In genomic region chr7:5758286-5758685, GRCh38 we compare ENCODE assay signal across 23 cellular contexts. TPM values are rescaled to one million over a fixed set of nuclear protein-coding genes. Genes with fewer than 3 reads are reported as not detected.
A peak's percentile ranks its signal among the peaks of the same experiment; 100 is the strongest.
DNase-seq lines count a peak whose midpoint lies in the region; ATAC-seq, FAIRE-seq and TF ChIP-seq lines count a peak whose summit lies in the region.
"Had no signal": no experiment of that assay in that cellular context is flagged by ENCODE, and none has a peak within 500 bp of the region (broad histone marks: within the 10 kb centered on the region; RNA-seq: fewer than 3 reads in every experiment).

No MANE protein-coding gene starts in this region.

- ATAC-seq in HepG2: no peak
- ATAC-seq in stimulated activated naive B cell treated with anti-CD40 and anti-IgM and Interleukin-4, amounts not matched to agents 10 μg/mL and 1 μg/mL and 100 μg/mL, for 72 hours (replicated peaks): no peak
- ATAC-seq: GM12878, GM23338, SK-N-SH treated with all-trans-retinoic acid at 6 μM for 48 hours had no signal

- H3K27me3 ChIP-seq in HepG2 (ENCODE audit: control insufficient read depth in 1 of 2, insufficient read depth in 2 of 2, low read length in 2 of 2) (no peaks in the 10 kb centered on the region), HAP-1 (ENCODE audit: low read depth) (no peaks in the 10 kb centered on the region)
- H3K27me3 ChIP-seq: BLaER1 had no signal

- CTCF ChIA-PET in HepG2 (lab: Yijun Ruan, JAX; ENCODE audit: low intra/inter-chr PET ratio, low total read pairs): no interaction called here

- TF ChIP-seq CTCF in NB4 (IDR thresholded peaks at IDR 0.05; ENCODE audit: low read depth, low read length): no peak
- no peak for TF ChIP-seq CTCF in HepG2 (CRISPR knock-in tag; IDR thresholded peaks at IDR 0.05)

- peaks cover 16% of the 10 kb centered on the region for H3K79me2 ChIP-seq in HepG2 (ENCODE audit: insufficient read depth, low read length)

- H3K27ac ChIP-seq in SK-N-MC: peak overlapping the region; percentile 96
- H3K27ac ChIP-seq in HepG2 (ENCODE audit: extremely low read length, insufficient read depth, low read length): no peak overlapping the region
- H3K27ac ChIP-seq: BLaER1 had no signal

- H3K9me3 Mint-ChIP-seq in stimulated activated naive B cell treated with anti-CD40 and anti-IgM and Interleukin-4, amounts not matched to agents 10 μg/mL and 1 μg/mL and 100 μg/mL, for 72 hours: no peaks in the 10 kb centered on the region
- H3K9me3 Mint-ChIP-seq: CD4-positive, alpha-beta memory T cell; GM23338 had no signal

- BruUV-seq in HepG2 (replicated peaks; lab: Mats Ljungman, UMichigan): TSS peak; percentile 27

- no peak overlapping the region for H2AFZ ChIP-seq in HepG2 (ENCODE audit: low read length)
- H2AFZ ChIP-seq: GM23338 had no signal

- H3K4me1 ChIP-seq in HepG2 (ENCODE audit: insufficient read depth, low read length) (no peaks in the 10 kb centered on the region), HAP-1 (peaks cover 6% of the 10 kb centered on the region)

- WGBS in HepG2 (ENCODE audit: low lambda C conversion rate): 100% methylated on average over 3 of the region's 3 CpGs

- TF ChIP-seq EP300 in HepG2 (IDR thresholded peaks at IDR 0.05; ENCODE audit: low read depth in 2 of 2, low read length in 2 of 2): no peak
- no peak for TF ChIP-seq EP300 in HepG2 (CRISPR knock-in tag; IDR thresholded peaks at IDR 0.05; ENCODE audit: borderline replicate concordance)

- no peak for TF ChIP-seq POLR2A in NB4 (IDR thresholded peaks at IDR 0.05; ENCODE audit: extremely low read depth, insufficient read length)
- no peak for TF ChIP-seq POLR2A in HepG2 (IDR thresholded peaks at IDR 0.05; ENCODE audit: insufficient read depth in 1 of 2, low read depth in 2 of 2, low read length in 2 of 2)

- H3K4me2 ChIP-seq in HepG2 (ENCODE audit: low read depth, low read length): no peak overlapping the region
- H3K4me2 ChIP-seq: BLaER1, GM23338 had no signal

- H3K27ac Mint-ChIP-seq in stimulated activated naive B cell treated with anti-CD40 and anti-IgM and Interleukin-4, amounts not matched to agents 10 μg/mL and 1 μg/mL and 100 μg/mL, for 72 hours: peak overlapping the region; percentile 20

- H3K36me3 ChIP-seq in SK-N-MC (ENCODE audit: insufficient read depth, low read length): peaks cover 45% of the 10 kb centered on the region
- peaks cover 2 to 18% of the 10 kb centered on the region in 2 experiments; a peak in 4 of 5 replicates for H3K36me3 ChIP-seq in HepG2 (replicated peaks in 1 of 2; ENCODE audit: control insufficient read depth in 1 of 2, insufficient read depth in 2 of 2, low read length in 2 of 2)
- H3K36me3 ChIP-seq in HAP-1 (replicated peaks): peaks cover 28% of the 10 kb centered on the region

- H4K20me1 ChIP-seq in HepG2 (ENCODE audit: insufficient read depth, low read length): peaks cover 3% of the 10 kb centered on the region; the same call in 1 of the 2 replicates

- H3K9ac ChIP-seq in SK-N-MC (ENCODE audit: insufficient read length) (no peak overlapping the region), HepG2 (ENCODE audit: insufficient read depth, low read depth, low read length) (no peak overlapping the region)
- H3K9ac ChIP-seq: BLaER1 had no signal

- H3K9me3 ChIP-seq in SK-N-MC (ENCODE audit: low read depth, low read length) (no peaks in the 10 kb centered on the region), HepG2 (ENCODE audit: low read length) (no peaks in the 10 kb centered on the region), HAP-1 (no peaks in the 10 kb centered on the region)
- H3K9me3 ChIP-seq: BLaER1 had no signal

- H3K27me3 Mint-ChIP-seq in stimulated activated naive B cell treated with anti-CD40 and anti-IgM and Interleukin-4, amounts not matched to agents 10 μg/mL and 1 μg/mL and 100 μg/mL, for 72 hours: no peaks in the 10 kb centered on the region
- H3K27me3 Mint-ChIP-seq: CD4-positive, alpha-beta memory T cell had no signal

- H3K36me3 Mint-ChIP-seq in stimulated activated naive B cell treated with anti-CD40 and anti-IgM and Interleukin-4, amounts not matched to agents 10 μg/mL and 1 μg/mL and 100 μg/mL, for 72 hours: peaks cover 17 to 35% of the 10 kb centered on the region in 2 donors

- no peak overlapping the region for H3K4me3 Mint-ChIP-seq in stimulated activated naive B cell treated with anti-CD40 and anti-IgM and Interleukin-4, amounts not matched to agents 10 μg/mL and 1 μg/mL and 100 μg/mL, for 72 hours
- H3K4me3 Mint-ChIP-seq: CD4-positive, alpha-beta memory T cell; GM23338 had no signal

- POLR2A ChIA-PET in HepG2 (lab: Yijun Ruan, JAX): no interaction called here

- H3K4me3 ChIP-seq in NB4 (ENCODE audit: low read depth, low read length): no peak overlapping the region
- peak overlapping the region; percentile 49 for H3K4me3 ChIP-seq in SK-N-MC
- no peak overlapping the region for H3K4me3 ChIP-seq in HepG2 (replicated peaks in 1 of 3; ENCODE audit: insufficient read depth in 1 of 3, low read depth in 2 of 3, low read length in 3 of 3)
- H3K4me3 ChIP-seq in HAP-1: no peak overlapping the region
- H3K4me3 ChIP-seq: BLaER1, GM12878, GM23338 had no signal

- DNase-seq in NB4 (ENCODE audit: low read depth) (peak; percentile 31), SK-N-MC (ENCODE audit: low read depth, low spot score) (no peak), HepG2 (ENCODE audit: low spot score) (no peak), HAP-1 (ENCODE audit: low spot score in 2 of 2) (no peak), nucleus accumbens (lab: John Stamatoyannopoulos, UW) (no peak), iPS-NIHi11 (ENCODE audit: low spot score) (no peak), mucosa of gallbladder (ENCODE audit: low spot score) (no peak)
- DNase-seq in stimulated activated naive B cell treated with anti-CD40 and anti-IgM and Interleukin-4, amounts not matched to agents 10 μg/mL and 1 μg/mL and 100 μg/mL, for 72 hours: no peak
- DNase-seq: CD4-positive, alpha-beta memory T cell; DND-41; HCEC 1CT; IMR-90; NCI-H1048; NCI-H1417 treated with DMSO at 0.1 percent for 48 hours; NCI-H187; NCI-H446; NCI-H526; SIG-M5 had no signal

- peaks cover 15 to 34% of the 10 kb centered on the region in 2 donors for H3K4me1 Mint-ChIP-seq in stimulated activated naive B cell treated with anti-CD40 and anti-IgM and Interleukin-4, amounts not matched to agents 10 μg/mL and 1 μg/mL and 100 μg/mL, for 72 hours
- H3K4me1 Mint-ChIP-seq: GM23338 had no signal

- in situ Hi-C loops in HepG2 (cut with HindIII; ENCODE audit: extremely low pct_ligation_motif_present, low pct_unique_long_range_greater_than_20kb) (no loop called here), HAP-1 (cut with MboI; ENCODE audit: low sequenced_read_pairs) (no loop called here)

- intact Hi-C loops in HepG2 (cut with micrococcal nuclease; ENCODE audit: unreplicated experiment): no loop called here

- FAIRE-seq in HepG2 (lab: Jason Lieb, UNC): no peak
- FAIRE-seq: GM12878, HTR-8/SVneo had no signal

- no peak for TF ChIP-seq RAD21 in HepG2 (CRISPR knock-in tag; IDR thresholded peaks at IDR 0.05)

TF ChIP-seq in HepG2, 621 proteins besides CTCF, POLR2A, EP300 and RAD21 (continues in another document):
- TF ChIP-seq ZSCAN31 (CRISPR knock-in tag; IDR thresholded peaks at IDR 0.05; ENCODE audit: low read depth) (no peak), PRDM15 (CRISPR knock-in tag; IDR thresholded peaks at IDR 0.05) (no peak)

RNA-seq across cellular contexts. Expression of gene RNF216, which starts 23.2 kb away (rescaled TPM):
- total RNA-seq in HepG2 (2016; rRNA removed; fragmentation: Illumina TruSeq; extraction: Trizol): 25.9 and 29.4 TPM in 2 replicates
- total RNA-seq in HepG2 (2016; cell fraction: cytosol; rRNA removed; fragmentation: Illumina TruSeq; extraction: Trizol; ENCODE audit: low read depth): 11.5 TPM in 2 replicates
- total RNA-seq in HepG2 (2016; cell fraction: insoluble cytoplasmic fraction; rRNA removed; fragmentation: Illumina TruSeq; extraction: Trizol): 26.8 TPM in 2 replicates
- total RNA-seq in HepG2 (2016; cell fraction: membrane; rRNA removed; fragmentation: Illumina TruSeq; extraction: Trizol): 11.3 and 11.5 TPM in 2 replicates
- total RNA-seq in HepG2 (2016; cell fraction: nucleus; rRNA removed; fragmentation: Illumina TruSeq; extraction: Trizol): 32.0 and 34.9 TPM in 2 replicates
- polyA plus RNA-seq in HepG2 (2011; rRNA removed): 26.3 and 29.9 TPM in 2 replicates
- 12.8 and 13.0 TPM in 2 replicates for polyA plus RNA-seq in HepG2 (2011; cell fraction: cytosol; rRNA removed)
- 93.5 and 108 TPM in 2 replicates for polyA plus RNA-seq in HepG2 (2011; cell fraction: nucleus; rRNA removed)
- polyA plus RNA-seq in HepG2 (2012): 21.1 and 27.6 TPM in 2 replicates
- polyA plus RNA-seq in HepG2 (2016; cell fraction: cytosol; fragmentation: Illumina TruSeq; extraction: Trizol; ENCODE audit: low read depth): 0.68 and 1.1 TPM in 2 replicates
- polyA plus RNA-seq in HepG2 (2016; cell fraction: insoluble cytoplasmic fraction; fragmentation: Illumina TruSeq; extraction: Trizol; ENCODE audit: low read depth): 15.4 and 19.9 TPM in 2 replicates
- polyA plus RNA-seq in HepG2 (2016; cell fraction: membrane; fragmentation: Illumina TruSeq; extraction: Trizol; ENCODE audit: low read depth): 1.9 and 2.4 TPM in 2 replicates
- polyA plus RNA-seq in HepG2 (2016; cell fraction: nucleus; fragmentation: Illumina TruSeq; extraction: Trizol; ENCODE audit: insufficient read depth, low read depth): 31.3 and 33.3 TPM in 2 replicates
- 28.8 and 31.6 TPM in 2 replicates for polyA minus RNA-seq in HepG2 (2011; rRNA and poly(A)+ RNA removed; ENCODE audit: low replicate concordance)
- polyA minus RNA-seq in HepG2 (2011; cell fraction: cytosol; rRNA and poly(A)+ RNA removed): 16.4 and 20.3 TPM in 2 replicates
- 51.5 and 65.4 TPM in 2 replicates for polyA minus RNA-seq in HepG2 (2011; cell fraction: nucleus; rRNA and poly(A)+ RNA removed)
- total RNA-seq in mucosa of gallbladder: 31.8 TPM
